In the genomic region with DNA sequence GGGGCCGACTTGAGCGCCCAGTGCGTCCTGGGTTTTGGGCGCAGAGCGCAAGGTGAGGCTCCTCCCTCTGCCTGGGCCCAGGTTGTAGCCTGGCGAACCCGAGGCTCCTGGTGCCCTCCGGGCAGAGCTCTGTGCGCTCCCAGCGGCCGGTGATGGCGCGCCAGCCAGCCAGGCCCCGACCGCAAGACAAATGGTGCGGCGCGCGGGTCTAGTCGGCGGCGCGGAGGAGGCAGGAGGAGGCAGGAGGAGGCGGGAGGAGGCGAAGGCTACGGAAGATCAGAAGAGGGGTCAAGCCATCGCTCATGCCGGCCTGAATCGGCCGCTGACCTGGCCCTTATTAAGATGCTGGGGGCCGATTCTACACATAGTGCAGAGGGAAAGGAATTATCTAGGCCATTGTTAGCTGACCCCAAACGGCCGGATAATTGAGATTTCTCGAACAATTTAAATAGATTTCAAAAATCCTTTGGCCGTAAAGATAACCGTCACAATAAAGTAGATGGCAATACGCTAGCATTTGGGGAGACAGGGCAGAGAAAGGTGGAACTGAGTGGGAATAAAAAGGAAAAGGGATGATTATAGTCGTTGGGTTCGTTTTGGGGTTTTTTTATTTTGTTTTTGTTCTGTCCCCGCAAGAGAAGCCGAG, we compare ENCODE assay signal across 13 cellular contexts. TPM values are rescaled to one million over a fixed set of nuclear protein-coding genes. Genes with fewer than 3 reads are reported as not detected.
DNase-seq lines count a peak whose midpoint lies in the region; ATAC-seq and TF ChIP-seq lines count a peak whose summit lies in the region.
"Had no signal": no experiment of that assay in that cellular context is flagged by ENCODE, and none has a peak within 500 bp of the region (broad histone marks: within the 10 kb centered on the region; RNA-seq: fewer than 3 reads in every experiment).

No MANE protein-coding gene starts in this region.

- TF ChIP-seq CTCF in RWPE2 (IDR thresholded peaks at IDR 0.05; ENCODE audit: poor library complexity, severe bottlenecking) (peak; percentile 11), cardiac muscle cell (IDR thresholded peaks at IDR 0.05; ENCODE audit: low read depth, low read length) (peak; percentile 32), osteoblast (IDR thresholded peaks at IDR 0.05; ENCODE audit: extremely low read depth, low read depth, low read length) (no peak)

- H3K27ac ChIP-seq in RWPE2 (ENCODE audit: poor library complexity, severe bottlenecking), result no peak overlapping the region
- H3K27ac ChIP-seq in cardiac muscle cell, result peak overlapping the region; percentile 93
- H3K27ac ChIP-seq in osteoblast (ENCODE audit: low read depth, low read length), result no peak overlapping the region
- H3K27ac ChIP-seq in aorta (ENCODE audit: low read depth in 1 of 2, low read length in 2 of 2), result no peak overlapping the region
- H3K27ac ChIP-seq: stomach had no signal

- no peak overlapping the region for H2AFZ ChIP-seq in osteoblast (ENCODE audit: low read length)

- ATAC-seq in RWPE2 (ENCODE audit: low read depth), result peak; percentile 49; the same call in 1 of the 3 replicates
- ATAC-seq in GM18858 (IDR thresholded peaks at IDR 0.05; ENCODE audit: unreplicated experiment), result no peak
- no peak for ATAC-seq in aorta (ENCODE audit: low FRiP score)
- ATAC-seq: naive thymus-derived CD8-positive, alpha-beta T cell had no signal

- no peaks in the 10 kb centered on the region for H4K20me1 ChIP-seq in osteoblast (ENCODE audit: insufficient read depth, low read length)

- no peaks in the 10 kb centered on the region for H3K79me2 ChIP-seq in osteoblast (ENCODE audit: insufficient read depth, low read length)

- H3K4me3 ChIP-seq in RWPE2 (ENCODE audit: severe bottlenecking) (no peak overlapping the region), cardiac muscle cell (peak overlapping the region; percentile 97), osteoblast (ENCODE audit: insufficient read depth, low read length) (no peak overlapping the region), aorta (ENCODE audit: low read length in 2 of 2) (no peak overlapping the region)
- H3K4me3 ChIP-seq: stomach had no signal

- H3K36me3 ChIP-seq in RWPE2 (ENCODE audit: low read depth), result no peaks in the 10 kb centered on the region
- peaks cover 13% of the 10 kb centered on the region for H3K36me3 ChIP-seq in cardiac muscle cell
- H3K36me3 ChIP-seq in osteoblast (ENCODE audit: insufficient read depth, low read length), result no peaks in the 10 kb centered on the region
- H3K36me3 ChIP-seq in aorta (ENCODE audit: control insufficient read depth in 1 of 2, insufficient read depth in 2 of 2, low read length in 1 of 2), result no peaks in the 10 kb centered on the region
- H3K36me3 ChIP-seq: stomach had no signal

- H3K27me3 ChIP-seq in RWPE2 (ENCODE audit: insufficient read depth, poor library complexity, severe bottlenecking), result peaks cover 98% of the 10 kb centered on the region
- H3K27me3 ChIP-seq in cardiac muscle cell, result peaks cover 62% of the 10 kb centered on the region
- H3K27me3 ChIP-seq in osteoblast (ENCODE audit: insufficient read depth, low read length), result peaks cover 7% of the 10 kb centered on the region
- H3K27me3 ChIP-seq in aorta (ENCODE audit: control insufficient read depth in 1 of 2, insufficient read depth in 2 of 2, low read length in 1 of 2), result peaks cover 0 to 2% of the 10 kb centered on the region in 2 donors

- intact Hi-C loops in aorta (cut with DNase I), result loop anchor here in 1 of 2 donors (10.0 kb wide), 1 partner anchor 238 kb away; no protein-coding TSS in a partner anchor

- H3K4me1 ChIP-seq in RWPE2 (ENCODE audit: insufficient read depth, poor library complexity, severe bottlenecking) (no peaks in the 10 kb centered on the region), cardiac muscle cell (ENCODE audit: low read depth) (peaks cover 52% of the 10 kb centered on the region), osteoblast (ENCODE audit: insufficient read depth, low read length) (no peaks in the 10 kb centered on the region), aorta (ENCODE audit: control insufficient read depth in 1 of 2, insufficient read depth in 2 of 2, low read length in 2 of 2) (no peaks in the 10 kb centered on the region)

- 8 to 16% methylated on average over 41 of the region's 41 CpGs for WGBS in aorta, 2 donors

- H3K9me3 ChIP-seq in RWPE2 (ENCODE audit: severe bottlenecking) (no peaks in the 10 kb centered on the region), cardiac muscle cell (ENCODE audit: low read depth) (no peaks in the 10 kb centered on the region), osteoblast (ENCODE audit: low read depth, low read length) (no peaks in the 10 kb centered on the region), aorta (ENCODE audit: control insufficient read depth, low read length) (no peaks in the 10 kb centered on the region)

- DNase-seq in GM03348 (ENCODE audit: low spot score) (peak; percentile 77), RWPE2 (ENCODE audit: low spot score) (no peak), cardiac muscle cell (ENCODE audit: low read depth in 1 of 2, low spot score in 1 of 2) (peak; percentile 68 to 84), osteoblast (ENCODE audit: insufficient read length, low spot score, missing footprints) (peak; percentile 75), aorta (no peak), hepatic stellate cell (ENCODE audit: low spot score) (no peak)
- DNase-seq: DMS 273 treated with DMSO at 0.1 percent for 48 hours; naive thymus-derived CD8-positive, alpha-beta T cell; NCI-H2081 treated with DMSO at 0.1 percent for 48 hours; OCI-M1; stomach had no signal

- H3K4me2 ChIP-seq in osteoblast (ENCODE audit: insufficient read depth, low read length), result no peak overlapping the region

RNA-seq across cellular contexts. Expression of a gene that starts 2.8 kb away (rescaled TPM):
- total RNA-seq in cardiac muscle cell, result 108 and 109 TPM in 2 replicates
- 83.3 and 110 TPM in 2 replicates for polyA plus RNA-seq in cardiac muscle cell
- not detected in 2 replicates for total RNA-seq in osteoblast
- total RNA-seq in aorta, result under 1 TPM in 1 of 2 donors, not detected in 1; 0.42 TPM
- under 1 TPM in 1 of 2 donors, not detected in 1; 0.33 TPM for polyA plus RNA-seq in aorta
- total RNA-seq: naive thymus-derived CD8-positive, alpha-beta T cell; stomach had no signal
- polyA plus RNA-seq: IgD-negative memory B cell; naive thymus-derived CD8-positive, alpha-beta T cell had no signal

Comparison
In these comparisons a context has a peak if more than half of its experiments do, and no peak if none do; other contexts are left out.
1. DNase-seq: peak in GM03348 (single experiment), cardiac muscle cell (2 of 2) and osteoblast (single experiment); none in RWPE2 (single experiment), aorta (0 of 2) and hepatic stellate cell (single experiment).
2. RNA of a gene that starts 2.8 kb away (total RNA-seq): 108 to 109 TPM in cardiac muscle cell; 0.42 TPM in aorta and not detected in osteoblast; every median in the first group is over 10 times any median in the second.